ENCODE assay signal across 27 cellular contexts in the genomic region with DNA sequence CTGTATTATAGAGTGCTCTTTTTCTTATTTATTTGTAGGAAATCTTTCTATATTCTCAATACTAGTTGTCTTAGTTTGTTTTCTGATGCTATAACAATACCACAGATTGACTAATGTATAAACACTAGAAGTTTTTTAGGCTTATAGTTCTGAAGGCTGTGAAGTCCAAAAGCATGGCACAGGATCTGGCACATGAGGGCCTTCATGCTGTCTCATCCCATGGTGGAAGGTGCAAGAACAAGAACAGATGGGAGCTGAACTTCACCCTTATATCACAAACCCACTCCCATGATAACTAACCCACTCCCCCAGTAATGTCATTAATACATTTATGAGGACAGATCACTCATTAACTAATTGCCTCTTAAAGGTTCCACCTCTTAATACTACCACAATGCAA.
DNase-seq lines count a peak whose midpoint lies in the region; ATAC-seq, FAIRE-seq and TF ChIP-seq lines count a peak whose summit lies in the region.
"Had no signal": no experiment of that assay in that cellular context is flagged by ENCODE, and none has a peak within 500 bp of the region (broad histone marks: within the 10 kb centered on the region; RNA-seq: fewer than 3 reads in every experiment).

No MANE protein-coding gene starts in this region.

- no peak overlapping the region for H3K4me2 ChIP-seq in GM23338
- H3K4me2 ChIP-seq in H1 (ENCODE audit: insufficient read depth in 1 of 2, low read depth in 2 of 2, low read length in 2 of 2) = no peak overlapping the region
- H3K4me2 ChIP-seq: BLaER1 had no signal

- no peaks in the 10 kb centered on the region for H3K23me2 ChIP-seq in H1 (ENCODE audit: low read depth, low read length)

- no peaks in the 10 kb centered on the region for H3K79me1 ChIP-seq in H1 (ENCODE audit: low read depth, low read length)

- H3K4me3 Mint-ChIP-seq in GM23338 = no peak overlapping the region
- H3K4me3 Mint-ChIP-seq: CD14-positive monocyte; CD4-positive, CD25-positive, alpha-beta regulatory T cell; CD8-positive, alpha-beta memory T cell had no signal

- TF ChIP-seq RAD21 in H1 (IDR thresholded peaks at IDR 0.05 in 1 of 2, conservative IDR thresholded peaks at IDR 0.05 in 1 of 2; ENCODE audit: low read depth in 2 of 2, low read length in 2 of 2) = no peak

- no peak overlapping the region for H3K27ac Mint-ChIP-seq in GM23338
- H3K27ac Mint-ChIP-seq: CD14-positive monocyte; CD4-positive, alpha-beta memory T cell; CD4-positive, CD25-positive, alpha-beta regulatory T cell; CD8-positive, alpha-beta memory T cell had no signal

- H3K36me3 ChIP-seq in GM23338 (ENCODE audit: insufficient read depth) (peaks cover 7% of the 10 kb centered on the region; the same call in 1 of the 2 replicates), H1 (ENCODE audit: control insufficient read depth in 2 of 4, insufficient read depth in 4 of 4, low read length in 3 of 4) (peaks cover 0 to 3% (median 0%) of the 10 kb centered on the region in 4 experiments; a peak in 2 of 8 replicates)
- H3K36me3 ChIP-seq: BE2C, BLaER1 had no signal

- peak; percentile 45 for DNase-seq in NCI-H82 (lab: John Stamatoyannopoulos, UW)
- DNase-seq in NCI-H82 treated with DMSO at 0.1 percent for 48 hours (lab: John Stamatoyannopoulos, UW; ENCODE audit: unreplicated experiment) = no peak
- DNase-seq in GM23338 (ENCODE audit: low spot score) = no peak
- DNase-seq in H1 (ENCODE audit: low read depth in 1 of 2, low spot score in 2 of 2) = no peak
- DNase-seq in 8988T = no peak
- DNase-seq: ACHN; BE2C; C1 segment of cervical spinal cord; CD4-positive, alpha-beta memory T cell; CD4-positive, CD25-positive, alpha-beta regulatory T cell; CD8-positive, alpha-beta memory T cell; COR-L47; DMS 273 treated with DMSO at 0.1 percent for 48 hours; DMS153; DMS53; DMS79; DND-41; EL; GDM1 had no signal

- ATAC-seq in GM23338 = no peak
- ATAC-seq in GM21423 (IDR thresholded peaks at IDR 0.05; ENCODE audit: unreplicated experiment) = no peak
- ATAC-seq: GM12878 had no signal

- CTCF ChIA-PET in H1 (lab: Charles Lee; ENCODE audit: partially characterized antibody) = no interaction called here

- no peak for TF ChIP-seq EP300 in H1 (IDR thresholded peaks at IDR 0.05; ENCODE audit: borderline replicate concordance in 1 of 2, low read depth in 2 of 2, low read length in 2 of 2)

- H2BK120ac ChIP-seq in H1 (replicated peaks; ENCODE audit: low read depth, low read length) = no peak overlapping the region

- H3K9me2 ChIP-seq in GM23338 (ENCODE audit: insufficient read depth) = no peaks in the 10 kb centered on the region

- no peak for TF ChIP-seq POLR2A in H1 (IDR thresholded peaks at IDR 0.05; ENCODE audit: control extremely low read depth in 1 of 2, low read depth in 2 of 2, low read length in 2 of 2)

- no peak overlapping the region for H2AK5ac ChIP-seq in H1 (ENCODE audit: low read depth, low read length)

- H3K23ac ChIP-seq in H1 (ENCODE audit: insufficient read length) = no peak overlapping the region

- H3K9ac ChIP-seq in H1 (replicated peaks in 1 of 4; ENCODE audit: extremely low read depth in 1 of 4, low read depth in 3 of 4, low read length in 3 of 4) = no peak overlapping the region
- H3K9ac ChIP-seq: BLaER1 had no signal

- peaks cover 7 to 10% of the 10 kb centered on the region in 2 experiments for H3K9me3 ChIP-seq in H1 (ENCODE audit: insufficient read depth in 2 of 2, low read depth in 1 of 2, low read length in 1 of 2)
- H3K9me3 ChIP-seq: BE2C had no signal

- no peaks in the 10 kb centered on the region for H3K79me2 ChIP-seq in GM23338 (replicated peaks; ENCODE audit: insufficient read depth)
- no peaks in the 10 kb centered on the region for H3K79me2 ChIP-seq in H1 (ENCODE audit: control insufficient read depth in 1 of 2, insufficient read depth in 2 of 2, low read length in 2 of 2)

- H2BK5ac ChIP-seq in H1 (ENCODE audit: low read depth, low read length) = no peak overlapping the region; the same call in 1 of the 2 replicates

- H4K91ac ChIP-seq in H1 (replicated peaks; ENCODE audit: insufficient read length, low read length) = peak overlapping the region; percentile 96

- no peak overlapping the region for H2BK12ac ChIP-seq in H1 (ENCODE audit: low read depth, low read length)

- H3K4me1 Mint-ChIP-seq in GM23338 = peaks cover 21% of the 10 kb centered on the region
- H3K4me1 Mint-ChIP-seq: CD14-positive monocyte; CD4-positive, alpha-beta memory T cell; CD4-positive, CD25-positive, alpha-beta regulatory T cell; CD8-positive, alpha-beta memory T cell had no signal

- no peaks in the 10 kb centered on the region for H4K20me1 ChIP-seq in GM23338 (replicated peaks; ENCODE audit: insufficient read depth)
- no peaks in the 10 kb centered on the region for H4K20me1 ChIP-seq in H1 (replicated peaks in 1 of 2; ENCODE audit: control insufficient read depth in 1 of 2, insufficient read depth in 2 of 2, low read length in 2 of 2)
- H4K20me1 ChIP-seq: BLaER1 had no signal

- H3K18ac ChIP-seq in H1 (ENCODE audit: extremely low read depth, low read length) = no peak overlapping the region

- H3K27me3 ChIP-seq in GM23338 (ENCODE audit: insufficient read depth) (no peaks in the 10 kb centered on the region), H1 (replicated peaks in 1 of 4; ENCODE audit: control insufficient read depth in 3 of 4, extremely low read depth in 1 of 4, insufficient read depth in 3 of 4, low read length in 3 of 4) (no peaks in the 10 kb centered on the region)
- H3K27me3 ChIP-seq: BE2C, BLaER1 had no signal

- POLR2A ChIA-PET in H1 (lab: Charles Lee; ENCODE audit: partially characterized antibody) = no interaction called here

- FAIRE-seq in H1 (lab: Jason Lieb, UNC) = no peak
- FAIRE-seq: A204.1, GM12878, GM12892, GM18507 had no signal

- peak overlapping the region; percentile 81; the same call in 1 of the 2 replicates for H3K27ac ChIP-seq in GM23338 (ENCODE audit: low read depth)
- H3K27ac ChIP-seq in H1 (ENCODE audit: low read depth, low read length) = no peak overlapping the region
- H3K27ac ChIP-seq: 22Rv1, BLaER1 had no signal

- TF ChIP-seq CTCF in GM23338 (conservative IDR thresholded peaks at IDR 0.05; ENCODE audit: low read depth in 2 of 2) (no peak), H1 (IDR thresholded peaks at IDR 0.05; ENCODE audit: control extremely low read depth in 1 of 3, insufficient read depth in 1 of 3, low read depth in 1 of 3, low read length in 3 of 3) (no peak)

- no peak overlapping the region for H3K56ac ChIP-seq in H1 (replicated peaks; ENCODE audit: insufficient read length, low read depth, low read length)

- H2AFZ ChIP-seq in GM23338 (no peak overlapping the region), H1 (ENCODE audit: low read length) (no peak overlapping the region)

- 0 out of 2 replicates have a peak overlapping the region, but pooled peaks have one; percentile 88 for H2BK20ac ChIP-seq in H1 (ENCODE audit: low read length)

- no peak overlapping the region for H3K4ac ChIP-seq in H1 (replicated peaks; ENCODE audit: insufficient read length, low read depth, low read length)

- no peak overlapping the region for H3K14ac ChIP-seq in H1 (ENCODE audit: insufficient read length)

- H2BK15ac ChIP-seq in H1 (ENCODE audit: low read length) = no peak overlapping the region

- no peak overlapping the region for H4K8ac ChIP-seq in H1 (ENCODE audit: extremely low read depth, insufficient read depth, low read length)

- peaks cover 5% of the 10 kb centered on the region for H3K27me3 Mint-ChIP-seq in GM23338 (ENCODE audit: insufficient read depth, low read depth, poor library complexity)

- no peak overlapping the region for H3K4me3 ChIP-seq in GM23338
- H3K4me3 ChIP-seq in H1 (ENCODE audit: extremely low read depth in 1 of 4, insufficient read depth in 2 of 4, low read depth in 3 of 4, low read length in 4 of 4) = no peak overlapping the region
- H3K4me3 ChIP-seq: BLaER1, GM12878 had no signal

- H3F3A ChIP-seq in GM23338 (replicated peaks; ENCODE audit: low read depth) = no peaks in the 10 kb centered on the region

- H3K36me3 Mint-ChIP-seq in GM23338 (ENCODE audit: low read depth) = peaks cover 70% of the 10 kb centered on the region
- H3K36me3 Mint-ChIP-seq: CD14-positive monocyte; CD4-positive, alpha-beta memory T cell; CD4-positive, CD25-positive, alpha-beta regulatory T cell had no signal

- H3K9me3 Mint-ChIP-seq in GM23338 = peaks cover 54% of the 10 kb centered on the region

- H3K4me1 ChIP-seq in GM23338 (ENCODE audit: insufficient read depth) = peaks cover 3% of the 10 kb centered on the region; the same call in 1 of the 2 replicates
- peaks cover 0 to 2% (median 0%) of the 10 kb centered on the region in 4 experiments; a peak in 4 of 7 replicates for H3K4me1 ChIP-seq in H1 (replicated peaks in 1 of 4; ENCODE audit: control insufficient read depth in 3 of 4, insufficient read depth in 4 of 4, low read length in 3 of 4)
- H3K4me1 ChIP-seq: BE2C, BLaER1 had no signal

- no peak overlapping the region for H4K5ac ChIP-seq in H1 (ENCODE audit: insufficient read length, low read depth, low read length)

TF ChIP-seq in GM23338, 12 proteins besides CTCF, POLR2A, EP300 and RAD21 (continues in another document):
- TF ChIP-seq POLR2AphosphoS5 (IDR thresholded peaks at IDR 0.05; ENCODE audit: low read depth) = no peak

TF ChIP-seq in H1, 55 proteins besides CTCF, POLR2A, EP300 and RAD21:
- TF ChIP-seq MAFK (IDR thresholded peaks at IDR 0.05; ENCODE audit: low read depth, low read length) = no peak
- no peak for TF ChIP-seq HDAC2 (IDR thresholded peaks at IDR 0.05; ENCODE audit: borderline replicate concordance in 1 of 2, low read depth in 2 of 2, low read length in 2 of 2)
- TF ChIP-seq, protein P1, sequence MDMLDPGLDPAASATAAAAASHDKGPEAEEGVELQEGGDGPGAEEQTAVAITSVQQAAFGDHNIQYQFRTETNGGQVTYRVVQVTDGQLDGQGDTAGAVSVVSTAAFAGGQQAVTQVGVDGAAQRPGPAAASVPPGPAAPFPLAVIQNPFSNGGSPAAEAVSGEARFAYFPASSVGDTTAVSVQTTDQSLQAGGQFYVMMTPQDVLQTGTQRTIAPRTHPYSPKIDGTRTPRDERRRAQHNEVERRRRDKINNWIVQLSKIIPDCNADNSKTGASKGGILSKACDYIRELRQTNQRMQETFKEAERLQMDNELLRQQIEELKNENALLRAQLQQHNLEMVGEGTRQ (IDR thresholded peaks at IDR 0.05; ENCODE audit: low read length) = no peak
- no peak for TF ChIP-seq SRF (IDR thresholded peaks at IDR 0.05; ENCODE audit: low read depth, low read length)
- TF ChIP-seq NRF1 (IDR thresholded peaks at IDR 0.05; ENCODE audit: low read depth, low read length) = no peak
- no peak for TF ChIP-seq SP4 (IDR thresholded peaks at IDR 0.05; ENCODE audit: low read length)
- no peak for TF ChIP-seq CREB1 (IDR thresholded peaks at IDR 0.05)
